ENCODE assay signal across 21 cellular contexts in the genomic region with DNA sequence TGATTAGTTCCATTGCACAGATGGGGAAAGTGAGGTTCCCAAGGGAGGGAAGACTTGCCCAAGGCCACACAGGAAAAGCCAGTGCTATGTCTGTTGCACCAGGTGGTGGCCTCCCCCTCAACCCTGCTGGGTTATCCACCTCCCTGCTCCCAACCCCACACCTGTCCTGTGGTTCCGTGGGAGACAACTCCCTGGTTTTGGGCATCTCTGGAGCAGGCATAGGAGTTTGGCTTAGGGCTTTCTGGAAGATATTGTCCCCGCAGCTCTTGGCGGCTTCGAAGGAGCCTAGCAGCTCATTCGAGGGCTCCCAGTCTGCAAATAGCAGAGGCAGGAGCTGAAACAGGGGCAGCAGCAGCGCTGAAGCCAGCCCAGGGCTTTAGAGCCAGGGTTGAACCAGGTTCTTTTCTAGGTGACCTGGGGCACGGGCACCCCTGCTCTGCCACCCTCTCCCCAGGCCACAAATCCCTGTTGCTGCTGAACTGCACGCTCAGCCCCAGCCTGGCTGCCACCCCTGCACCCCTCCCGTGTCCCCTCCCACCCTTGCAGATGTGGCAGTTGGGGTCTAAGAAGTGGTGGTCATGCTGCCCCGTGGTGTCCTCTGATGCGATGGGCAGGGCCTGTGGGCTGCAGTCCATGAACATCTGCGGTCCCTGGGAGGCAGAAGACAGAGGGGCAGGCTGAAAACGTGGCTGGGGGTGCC. TPM values are rescaled to one million over a fixed set of nuclear protein-coding genes. Genes with fewer than 3 reads are reported as not detected.
A peak's percentile ranks its signal among the peaks of the same experiment; 100 is the strongest.
DNase-seq lines count a peak whose midpoint lies in the region; ATAC-seq and TF ChIP-seq lines count a peak whose summit lies in the region.
"Had no signal": no experiment of that assay in that cellular context is flagged by ENCODE, and none has a peak within 500 bp of the region (broad histone marks: within the 10 kb centered on the region; RNA-seq: fewer than 3 reads in every experiment).

No MANE protein-coding gene starts in this region.

- H3K9me3 ChIP-seq in left ventricle myocardium inferior (replicated peaks) (no peaks in the 10 kb centered on the region), mammary epithelial cell (replicated peaks; ENCODE audit: insufficient read depth, low read length) (no peaks in the 10 kb centered on the region), esophagus muscularis mucosa (no peaks in the 10 kb centered on the region)
- H3K9me3 ChIP-seq: vagina had no signal

- no peak overlapping the region for H2AFZ ChIP-seq in mammary epithelial cell (ENCODE audit: low read depth, low read length)

- H3K4me2 ChIP-seq in mammary epithelial cell (ENCODE audit: insufficient read depth, low read depth, low read length): no peak overlapping the region

- H3K36me3 ChIP-seq in left ventricle myocardium inferior (no peaks in the 10 kb centered on the region), mammary epithelial cell (ENCODE audit: insufficient read depth, low read length) (no peaks in the 10 kb centered on the region), esophagus muscularis mucosa (no peaks in the 10 kb centered on the region)
- H3K36me3 ChIP-seq: vagina had no signal

- H3K79me2 ChIP-seq in mammary epithelial cell (ENCODE audit: insufficient read depth, low read length): peaks cover 11% of the 10 kb centered on the region

- no peak overlapping the region for H3K9ac ChIP-seq in mammary epithelial cell (ENCODE audit: insufficient read depth, low read length)

- H3K4me3 ChIP-seq in left ventricle myocardium inferior (no peak overlapping the region), mammary epithelial cell (replicated peaks in 1 of 3; ENCODE audit: insufficient read depth in 1 of 3, low read depth in 2 of 3, low read length in 3 of 3) (no peak overlapping the region), esophagus muscularis mucosa (no peak overlapping the region)
- H3K4me3 ChIP-seq: lung, vagina had no signal

- H3K27me3 ChIP-seq in left ventricle myocardium inferior (ENCODE audit: low read depth) (peaks cover 57% of the 10 kb centered on the region), mammary epithelial cell (ENCODE audit: insufficient read depth, low read length) (no peaks in the 10 kb centered on the region), esophagus muscularis mucosa (peaks cover 0 to 38% (median 0%) of the 10 kb centered on the region in 4 donors)
- H3K27me3 ChIP-seq: vagina had no signal

- H3K4me3 Mint-ChIP-seq in chondrocyte (ENCODE audit: unreplicated experiment) (no peak overlapping the region), mesothelial cell of epicardium (no peak overlapping the region)
- H3K4me3 Mint-ChIP-seq: activated CD4-positive, alpha-beta T cell treated with anti-CD3 and anti-CD28 coated beads, Interleukin-2, amount 10 ng/mL, durations not matched to agents 7 days and 5 days; stimulated activated memory B cell treated with anti-CD40 and anti-IgM and Interleukin-4, amounts not matched to agents 10 μg/mL and 1 μg/mL and 100 μg/mL, for 72 hours had no signal

- H3K27ac Mint-ChIP-seq in chondrocyte (ENCODE audit: unreplicated experiment) (no peak overlapping the region), mesothelial cell of epicardium (no peak overlapping the region)
- H3K27ac Mint-ChIP-seq: stimulated activated memory B cell treated with anti-CD40 and anti-IgM and Interleukin-4, amounts not matched to agents 10 μg/mL and 1 μg/mL and 100 μg/mL, for 72 hours had no signal

- peaks cover 34% of the 10 kb centered on the region for H3K4me1 Mint-ChIP-seq in chondrocyte (ENCODE audit: low read depth)
- H3K4me1 Mint-ChIP-seq in mesothelial cell of epicardium: peaks cover 9% of the 10 kb centered on the region

- intact Hi-C loops in cardiac septum (cut with DNase I): no loop called here
- intact Hi-C loops in left ventricle myocardium inferior (cut with micrococcal nuclease): loop anchor here (10.0 kb wide), 1 partner anchor 229 kb away; no protein-coding TSS in a partner anchor
- intact Hi-C loops in mammary epithelial cell (cut with micrococcal nuclease): no loop called here
- intact Hi-C loops in esophagus muscularis mucosa (cut with DNase I): no loop called here

- CTCF ChIA-PET in mammary epithelial cell (lab: Charles Lee; ENCODE audit: low non-redundant PET): no interaction called here

- TF ChIP-seq CTCF in left ventricle myocardium inferior (IDR thresholded peaks at IDR 0.05; ENCODE audit: borderline replicate concordance) (no peak), chondrocyte (IDR thresholded peaks at IDR 0.05) (no peak), mesothelial cell of epicardium (IDR thresholded peaks at IDR 0.05; ENCODE audit: unreplicated experiment) (no peak), mammary epithelial cell (conservative IDR thresholded peaks at IDR 0.05 in 1 of 2, IDR thresholded peaks at IDR 0.05 in 1 of 2; ENCODE audit: extremely low read depth in 1 of 2, insufficient read depth in 1 of 2, low read depth in 1 of 2, low read length in 2 of 2) (no peak), esophagus muscularis mucosa (IDR thresholded peaks at IDR 0.05) (no peak)

- no peak for ATAC-seq in HG03565 (IDR thresholded peaks at IDR 0.05; ENCODE audit: unreplicated experiment)
- ATAC-seq: stimulated activated memory B cell treated with anti-CD40 and anti-IgM and Interleukin-4, amounts not matched to agents 10 μg/mL and 1 μg/mL and 100 μg/mL, for 72 hours had no signal

- in situ Hi-C loops in mammary epithelial cell (cut with MboI; ENCODE audit: low sequenced_read_pairs in 2 of 2): loop anchor here in 1 of 2 donors (25.0 kb wide), 2 partner anchors 231 to 356 kb away; no protein-coding TSS in a partner anchor

- TF ChIP-seq EP300 in esophagus muscularis mucosa (IDR thresholded peaks at IDR 0.05): no peak

- no TSS peak for BruUV-seq in mammary epithelial cell (replicated peaks; lab: Mats Ljungman, UMichigan)

- dilution Hi-C loops in mammary epithelial cell (cut with HindIII; ENCODE audit: low sequenced_read_pairs): loop anchor here (5.0 kb wide), 1 partner anchor 81 kb away; no protein-coding TSS in a partner anchor

- TF ChIP-seq POLR2A in esophagus muscularis mucosa (IDR thresholded peaks at IDR 0.05; ENCODE audit: low read depth): no peak

- 92% methylated on average over 3 of the region's 13 CpGs for WGBS in mammary epithelial cell (ENCODE audit: low coverage, missing lambda C conversion rate)
- WGBS in esophagus muscularis mucosa: 86% methylated on average over 7 of the region's 13 CpGs

- H3K27ac ChIP-seq in left ventricle myocardium inferior (replicated peaks) (no peak overlapping the region), mammary epithelial cell (ENCODE audit: insufficient read depth, low read depth, low read length) (no peak overlapping the region), esophagus muscularis mucosa (replicated peaks in 1 of 4) (no peak overlapping the region)
- H3K27ac ChIP-seq: HL-60, vagina had no signal

- no peaks in the 10 kb centered on the region for H3K36me3 Mint-ChIP-seq in chondrocyte (ENCODE audit: low read depth)
- no peaks in the 10 kb centered on the region for H3K36me3 Mint-ChIP-seq in mesothelial cell of epicardium
- H3K36me3 Mint-ChIP-seq: stimulated activated memory B cell treated with anti-CD40 and anti-IgM and Interleukin-4, amounts not matched to agents 10 μg/mL and 1 μg/mL and 100 μg/mL, for 72 hours had no signal

- H3K4me1 ChIP-seq in left ventricle myocardium inferior (peaks cover 6% of the 10 kb centered on the region), mammary epithelial cell (ENCODE audit: insufficient read depth, low read length) (peaks cover 19% of the 10 kb centered on the region), esophagus muscularis mucosa (peaks cover 4 to 15% (median 10%) of the 10 kb centered on the region in 4 donors)

- DNase-seq in cardiac septum (ENCODE audit: low spot score) (peak; percentile 65), left ventricle myocardium inferior (no peak), chondrocyte (ENCODE audit: low spot score) (peak; percentile 67), mesothelial cell of epicardium (ENCODE audit: low spot score in 2 of 2, unreplicated experiment in 2 of 2) (peak; percentile 2 to 27), mammary epithelial cell (no peak), NCI-H2196 (lab: John Stamatoyannopoulos, UW; ENCODE audit: unreplicated experiment) (no peak), esophagus muscularis mucosa (ENCODE audit: extremely low spot score) (no peak)
- DNase-seq: activated CD4-positive, alpha-beta T cell treated with anti-CD3 and anti-CD28 coated beads, Interleukin-2, amount 10 ng/mL, durations not matched to agents 7 days and 5 days; activated gamma-delta T cell; amniotic stem cell; H7; NCI-H1694; small intestine; stimulated activated CD4-positive, alpha-beta T cell treated with anti-CD3 and anti-CD28 coated beads, Interleukin-2, amount 100 ng/mL, for 48 hours had no signal

- H4K20me1 ChIP-seq in mammary epithelial cell (ENCODE audit: insufficient read depth, low read length): no peaks in the 10 kb centered on the region

- H3K27me3 Mint-ChIP-seq in chondrocyte (ENCODE audit: low read depth) (no peaks in the 10 kb centered on the region), mesothelial cell of epicardium (ENCODE audit: low read depth) (peaks cover 4% of the 10 kb centered on the region)
- H3K27me3 Mint-ChIP-seq: activated CD4-positive, alpha-beta T cell treated with anti-CD3 and anti-CD28 coated beads, Interleukin-2, amount 10 ng/mL, durations not matched to agents 7 days and 5 days had no signal

- H3K9me3 Mint-ChIP-seq in chondrocyte (ENCODE audit: low read depth) (no peaks in the 10 kb centered on the region), mesothelial cell of epicardium (no peaks in the 10 kb centered on the region)
- H3K9me3 Mint-ChIP-seq: activated CD4-positive, alpha-beta T cell treated with anti-CD3 and anti-CD28 coated beads, Interleukin-2, amount 10 ng/mL, durations not matched to agents 7 days and 5 days; stimulated activated memory B cell treated with anti-CD40 and anti-IgM and Interleukin-4, amounts not matched to agents 10 μg/mL and 1 μg/mL and 100 μg/mL, for 72 hours had no signal

RNA-seq across cellular contexts. Expression of a gene that starts 22.1 kb away (rescaled TPM):
- total RNA-seq in cardiac septum (0.19 TPM), left ventricle myocardium inferior (not detected), chondrocyte (0.46 to 7.3 TPM (median 5.2 TPM) in 3 replicates), mesothelial cell of epicardium (0.75 to 1.3 TPM (median 1.0 TPM) in 3 replicates), mammary epithelial cell (10 to 100 TPM; 10.3 to 14.3 TPM), esophagus muscularis mucosa (under 1 TPM in 3 of 4 donors, not detected in 1; 0.17 to 0.19 (median 0.17) TPM)
- 5.4 TPM for polyA plus RNA-seq in mammary epithelial cell
- 2.1 TPM for polyA minus RNA-seq in mammary epithelial cell
- total RNA-seq: T-helper 1 cell treated with Interleukin-12 subunit alpha and Interleukin-12 subunit beta and Interleukin-4 antibody, amounts not matched to agents 30 ng/mL and 1 ng/mL, for 36 hours; temporal lobe had no signal

RNA-seq across cellular contexts. Expression of a gene that starts 29.6 kb away (rescaled TPM):
- total RNA-seq in cardiac septum (7.7 TPM), left ventricle myocardium inferior (12.1 TPM), chondrocyte (11.9 to 20.4 TPM (median 12.2 TPM) in 3 replicates), mesothelial cell of epicardium (21.5 to 24.0 TPM (median 21.9 TPM) in 3 replicates), mammary epithelial cell (1 to 10 TPM in 1 of 2 donors, under 1 TPM in 1; 0.83 to 3.8 TPM), esophagus muscularis mucosa (1 to 10 TPM in 2 of 4 donors, under 1 TPM in 2; 0.83 to 4.2 (median 2.1) TPM)
- polyA plus RNA-seq in mammary epithelial cell: 1.3 TPM
- 0.83 TPM for polyA minus RNA-seq in mammary epithelial cell

Comparison
In these comparisons a context has a peak if more than half of its experiments do, and no peak if none do; other contexts are left out.
1. DNase-seq: peak in cardiac septum (single experiment), chondrocyte (single experiment) and mesothelial cell of epicardium (2 of 2); none in left ventricle myocardium inferior (single experiment), mammary epithelial cell (single experiment), NCI-H2196 (single experiment) and esophagus muscularis mucosa (single experiment).